ENCODE assay signal across 8 cellular contexts in genomic region chr19:43505186-43505456, GRCh38. TPM values are rescaled to one million over a fixed set of nuclear protein-coding genes. Genes with fewer than 3 reads are reported as not detected.
DNase-seq lines count a peak whose midpoint lies in the region; ATAC-seq and TF ChIP-seq lines count a peak whose summit lies in the region.

No MANE protein-coding gene starts in this region.

- no peaks in the 10 kb centered on the region for H3K27me3 ChIP-seq in mesenchymal stem cell (ENCODE audit: control insufficient read depth in 1 of 2, insufficient read depth in 1 of 2, low read length in 2 of 2)
- no peaks in the 10 kb centered on the region for H3K27me3 ChIP-seq in thoracic aorta (replicated peaks; ENCODE audit: insufficient read depth)

- H3K9me3 ChIP-seq in mesenchymal stem cell (ENCODE audit: control insufficient read depth, low read length) (no peaks in the 10 kb centered on the region), thoracic aorta (no peaks in the 10 kb centered on the region)

- no peak overlapping the region for H3K14ac ChIP-seq in mesenchymal stem cell (ENCODE audit: low read length in 2 of 2)

- H3K4me2 ChIP-seq in mesenchymal stem cell (ENCODE audit: low read length, poor library complexity, severe bottlenecking), result peak overlapping the region; percentile 98

- 86% methylated on average over 3 of the region's 3 CpGs for WGBS in mesenchymal stem cell

- H2BK12ac ChIP-seq in mesenchymal stem cell (ENCODE audit: low read length in 2 of 2), result no peak overlapping the region

- H3K27ac Mint-ChIP-seq in activated T-cell treated with anti-CD3 and anti-CD28 coated beads, Interleukin-2, amount 50 U/mL, for 72 hours, result peak overlapping the region; percentile 12
- peak overlapping the region; percentile 74 for H3K27ac Mint-ChIP-seq in activated naive CD8-positive, alpha-beta T cell

- H2AFZ ChIP-seq in mesenchymal stem cell (ENCODE audit: low read depth, low read length), result no peak overlapping the region

- ATAC-seq in activated T-cell treated with anti-CD3 and anti-CD28 coated beads, Interleukin-2, amount 50 U/mL, for 72 hours (replicated peaks in 1 of 2), result no peak
- ATAC-seq in thoracic aorta (ENCODE audit: insufficient number of reproducible peaks, low FRiP score, low read depth), result no peak

- peak overlapping the region; percentile 53 for H2AK5ac ChIP-seq in mesenchymal stem cell (ENCODE audit: low read length, severe bottlenecking)

- DNase-seq in activated T-cell treated with anti-CD3 and anti-CD28 coated beads, Interleukin-2, amount 50 U/mL, for 72 hours, result no peak
- no peak for DNase-seq in activated T-cell treated with anti-CD3 and anti-CD28 coated beads, Interleukin-2, amount 50 U/mL, for 48 hours
- DNase-seq in mesenchymal stem cell (no peak), thoracic aorta (ENCODE audit: low spot score) (no peak), HK-2 (ENCODE audit: unreplicated experiment) (no peak), NCI-H2171 treated with DMSO at 0.1 percent for 48 hours (lab: John Stamatoyannopoulos, UW) (no peak), iPS-NIHi7 (ENCODE audit: extremely low spot score) (no peak)

- H3K9ac ChIP-seq in mesenchymal stem cell (ENCODE audit: low read length), result no peak overlapping the region

- peaks cover 19% of the 10 kb centered on the region for H3K4me1 Mint-ChIP-seq in activated T-cell treated with anti-CD3 and anti-CD28 coated beads, Interleukin-2, amount 50 U/mL, for 72 hours (ENCODE audit: low read depth)
- peaks cover 33% of the 10 kb centered on the region for H3K4me1 Mint-ChIP-seq in activated naive CD8-positive, alpha-beta T cell (ENCODE audit: low read depth)

- no peak overlapping the region for H2BK120ac ChIP-seq in mesenchymal stem cell (ENCODE audit: low read depth, low read length)

- peak overlapping the region in 1 of 2 experiments; percentile 96 for H3K4me3 ChIP-seq in mesenchymal stem cell (ENCODE audit: insufficient read depth in 1 of 2, low read depth in 1 of 2, low read length in 2 of 2)
- H3K4me3 ChIP-seq in thoracic aorta, result peak overlapping the region; percentile 88

- no peak overlapping the region for H4K91ac ChIP-seq in mesenchymal stem cell (ENCODE audit: low read length)

- no peak overlapping the region for H3K4ac ChIP-seq in mesenchymal stem cell (ENCODE audit: low read depth in 1 of 2, low read length in 2 of 2)

- peaks cover 8% of the 10 kb centered on the region for H3K79me1 ChIP-seq in mesenchymal stem cell (replicated peaks; ENCODE audit: low read length, poor library complexity, severe bottlenecking)

- peaks cover 3 to 15% of the 10 kb centered on the region in 2 donors for H3K36me3 Mint-ChIP-seq in activated T-cell treated with anti-CD3 and anti-CD28 coated beads, Interleukin-2, amount 50 U/mL, for 72 hours (ENCODE audit: insufficient read depth in 2 of 2)
- H3K36me3 Mint-ChIP-seq in activated naive CD8-positive, alpha-beta T cell, result peaks cover 3% of the 10 kb centered on the region

- H3K4me3 Mint-ChIP-seq in activated T-cell treated with anti-CD3 and anti-CD28 coated beads, Interleukin-2, amount 50 U/mL, for 72 hours, result peak overlapping the region in 1 of 2 donors; percentile 86
- H3K4me3 Mint-ChIP-seq in activated naive CD8-positive, alpha-beta T cell, result peak overlapping the region; percentile 63

- no peak overlapping the region for H2BK15ac ChIP-seq in mesenchymal stem cell (ENCODE audit: low read depth, poor library complexity, severe bottlenecking)

- TF ChIP-seq CTCF in thoracic aorta (IDR thresholded peaks at IDR 0.05), result no peak

- H3K23ac ChIP-seq in mesenchymal stem cell (ENCODE audit: low read length in 2 of 2), result no peak overlapping the region

- peak overlapping the region in 1 of 2 experiments; percentile 30 for H3K18ac ChIP-seq in mesenchymal stem cell (ENCODE audit: low read depth in 1 of 2, low read length in 2 of 2)

- H3K4me1 ChIP-seq in mesenchymal stem cell (ENCODE audit: control insufficient read depth, insufficient read depth, low read depth, low read length) (peaks cover 12% of the 10 kb centered on the region), thoracic aorta (ENCODE audit: control insufficient read depth in 1 of 2, low read depth in 2 of 2) (peaks cover 4 to 6% of the 10 kb centered on the region in 2 donors)

- H3K36me3 ChIP-seq in mesenchymal stem cell (ENCODE audit: control insufficient read depth in 1 of 2, insufficient read depth in 2 of 2, low read depth in 1 of 2, low read length in 2 of 2) (peaks cover 18 to 21% of the 10 kb centered on the region in 2 experiments), thoracic aorta (peaks cover 17% of the 10 kb centered on the region)

- peak overlapping the region; percentile 66 for H4K8ac ChIP-seq in mesenchymal stem cell (ENCODE audit: low read length)

- H3K9me3 Mint-ChIP-seq in activated T-cell treated with anti-CD3 and anti-CD28 coated beads, Interleukin-2, amount 50 U/mL, for 72 hours, result no peaks in the 10 kb centered on the region
- no peaks in the 10 kb centered on the region for H3K9me3 Mint-ChIP-seq in activated naive CD8-positive, alpha-beta T cell (ENCODE audit: low read depth)

- no peak overlapping the region for H2BK5ac ChIP-seq in mesenchymal stem cell (ENCODE audit: low read depth, low read length, poor library complexity, severe bottlenecking)

- no peaks in the 10 kb centered on the region for H3K27me3 Mint-ChIP-seq in activated T-cell treated with anti-CD3 and anti-CD28 coated beads, Interleukin-2, amount 50 U/mL, for 72 hours (ENCODE audit: low read depth)
- no peaks in the 10 kb centered on the region for H3K27me3 Mint-ChIP-seq in activated naive CD8-positive, alpha-beta T cell

- H3K27ac ChIP-seq in mesenchymal stem cell (ENCODE audit: low read length, poor library complexity, severe bottlenecking), result no peak overlapping the region
- H3K27ac ChIP-seq in thoracic aorta, result peak overlapping the region; percentile 72 to 80

RNA-seq across cellular contexts. Expression of gene PHLDB3, which starts 0.6 kb away (rescaled TPM):
- total RNA-seq in activated T-cell treated with anti-CD3 and anti-CD28 coated beads, Interleukin-2, amount 50 U/mL, for 72 hours, result 10 to 100 TPM; 22.4 to 26.1 TPM
- 6.6 TPM for polyA plus RNA-seq in mesenchymal stem cell (2013, experiment 1 of 2)
- 6.1 TPM for polyA plus RNA-seq in mesenchymal stem cell (2013, experiment 2 of 2)
- 10 to 100 TPM; 10.0 to 14.7 TPM for total RNA-seq in thoracic aorta

RNA-seq across cellular contexts. Expression of gene ETHE1, which starts 21.9 kb away (rescaled TPM):
- total RNA-seq in activated T-cell treated with anti-CD3 and anti-CD28 coated beads, Interleukin-2, amount 50 U/mL, for 72 hours, result 100 to 1,000 TPM; 101 to 125 TPM
- 44.4 TPM for polyA plus RNA-seq in mesenchymal stem cell (2013, experiment 1 of 2)
- polyA plus RNA-seq in mesenchymal stem cell (2013, experiment 2 of 2), result 43.3 TPM
- total RNA-seq in thoracic aorta, result 10 to 100 TPM; 42.0 to 45.9 TPM

RNA-seq across cellular contexts. Expression of gene ZNF575, which starts 27.9 kb away (rescaled TPM):
- total RNA-seq in activated T-cell treated with anti-CD3 and anti-CD28 coated beads, Interleukin-2, amount 50 U/mL, for 72 hours, result 1 to 10 TPM; 3.2 to 4.3 TPM
- 2.8 TPM for polyA plus RNA-seq in mesenchymal stem cell (2013, experiment 1 of 2)
- polyA plus RNA-seq in mesenchymal stem cell (2013, experiment 2 of 2), result 3.0 TPM
- 1 to 10 TPM in 1 of 2 donors, not detected in 1; 1.6 TPM for total RNA-seq in thoracic aorta

RNA-seq across cellular contexts. Expression of gene LYPD3, which starts 39.7 kb away (rescaled TPM):
- 1 to 10 TPM; 3.1 to 4.1 TPM for total RNA-seq in activated T-cell treated with anti-CD3 and anti-CD28 coated beads, Interleukin-2, amount 50 U/mL, for 72 hours
- 0.54 TPM for polyA plus RNA-seq in mesenchymal stem cell (2013, experiment 1 of 2)
- 0.55 TPM for polyA plus RNA-seq in mesenchymal stem cell (2013, experiment 2 of 2)
- under 1 TPM in 1 of 2 donors, not detected in 1; 0.41 TPM for total RNA-seq in thoracic aorta
